ENCODE assay signal across 1 cellular context in the genomic region with DNA sequence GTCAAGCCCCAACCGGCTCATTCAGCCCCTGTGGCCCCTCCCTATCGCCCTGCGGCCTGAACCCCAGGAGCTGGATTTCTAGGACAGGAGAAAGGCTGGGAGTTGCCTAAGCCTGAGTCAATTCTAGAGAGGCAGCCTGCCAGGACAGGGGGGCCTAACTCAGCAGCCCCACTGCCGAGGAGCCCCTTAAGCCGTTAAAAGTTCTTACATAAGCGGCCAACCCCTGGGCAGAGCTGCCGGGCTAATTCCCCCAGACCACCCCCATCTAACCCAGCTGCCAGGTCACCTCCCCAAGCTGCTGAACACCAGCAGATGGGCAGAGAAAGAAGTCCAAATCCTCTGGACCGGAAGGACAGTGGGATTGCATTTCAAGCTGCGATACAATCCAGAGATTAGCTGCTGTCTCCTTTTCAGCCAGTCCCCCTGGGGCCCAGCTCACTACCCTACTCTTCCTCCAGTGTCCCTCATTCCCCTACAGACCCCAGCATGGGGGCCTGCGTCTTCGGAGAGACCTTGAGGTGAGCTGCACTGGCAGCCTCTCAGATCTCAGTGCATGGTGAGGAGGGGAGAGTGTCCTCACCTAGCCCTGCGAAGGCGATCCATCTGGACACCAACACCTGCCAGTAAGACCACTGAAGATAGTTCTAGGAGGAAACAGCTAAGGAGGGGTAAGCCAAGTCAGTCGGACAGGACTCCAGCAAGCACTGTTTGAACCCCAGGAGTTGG.
TF ChIP-seq lines count a peak whose summit lies in the region.

No MANE protein-coding gene starts in this region.

TF ChIP-seq in HEK293, 187 proteins besides CTCF, POLR2A, EP300 and RAD21 (continued from another document):
- TF ChIP-seq, protein P1, sequence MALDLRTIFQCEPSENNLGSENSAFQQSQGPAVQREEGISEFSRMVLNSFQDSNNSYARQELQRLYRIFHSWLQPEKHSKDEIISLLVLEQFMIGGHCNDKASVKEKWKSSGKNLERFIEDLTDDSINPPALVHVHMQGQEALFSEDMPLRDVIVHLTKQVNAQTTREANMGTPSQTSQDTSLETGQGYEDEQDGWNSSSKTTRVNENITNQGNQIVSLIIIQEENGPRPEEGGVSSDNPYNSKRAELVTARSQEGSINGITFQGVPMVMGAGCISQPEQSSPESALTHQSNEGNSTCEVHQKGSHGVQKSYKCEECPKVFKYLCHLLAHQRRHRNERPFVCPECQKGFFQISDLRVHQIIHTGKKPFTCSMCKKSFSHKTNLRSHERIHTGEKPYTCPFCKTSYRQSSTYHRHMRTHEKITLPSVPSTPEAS (tag by site-specific recombination; IDR thresholded peaks at IDR 0.05): no peak
- TF ChIP-seq GLI4 (tag by site-specific recombination; IDR thresholded peaks at IDR 0.05) (no peak), KLF1 (tag by site-specific recombination; IDR thresholded peaks at IDR 0.05) (no peak), ZNF623 (tag by site-specific recombination; IDR thresholded peaks at IDR 0.05) (no peak), ZBTB20 (tag by site-specific recombination; IDR thresholded peaks at IDR 0.05) (peak; percentile 73), ZXDB (tag by site-specific recombination; IDR thresholded peaks at IDR 0.05) (no peak), ZNF335 (tag by site-specific recombination; conservative IDR thresholded peaks at IDR 0.05) (peak; percentile 80), ZNF350 (tag by site-specific recombination; IDR thresholded peaks at IDR 0.05) (no peak), ZBTB17 (tag by site-specific recombination; IDR thresholded peaks at IDR 0.05) (no peak), KLF8 (tag by site-specific recombination; IDR thresholded peaks at IDR 0.05) (no peak), GLIS1 (tag by site-specific recombination; IDR thresholded peaks at IDR 0.05) (peak; percentile 78), ZNF366 (tag by site-specific recombination; conservative IDR thresholded peaks at IDR 0.05) (peak; percentile 29; the same call in 1 of the 2 replicates), ZFHX2 (tag by site-specific recombination; conservative IDR thresholded peaks at IDR 0.05) (no peak), ZNF571 (tag by site-specific recombination; IDR thresholded peaks at IDR 0.05) (no peak), ZNF76 (tag by site-specific recombination; IDR thresholded peaks at IDR 0.05; ENCODE audit: borderline replicate concordance, low read depth) (no peak)
TF ChIP-seq in HEK293: peak in this region for 9.
